Comparison of ENCODE assay signal across 21 cellular contexts in genomic region chr6:1586256-1586655, GRCh38.
"Had no signal": no experiment of that assay in that cellular context is flagged by ENCODE, and none has a peak within 500 bp of the region (broad histone marks: within the 10 kb centered on the region; RNA-seq: fewer than 3 reads in every experiment).

No MANE protein-coding gene starts in this region.

- H3K9ac ChIP-seq: SK-N-SH had no signal

- DNase-seq: IMR-90, Karpas-422, KG1, MG63, NCI-H1092, NCI-H1105 treated with DMSO at 0.1 percent for 48 hours, NCI-H1417 treated with DMSO at 0.1 percent for 48 hours, NCI-H146, NCI-H1694 treated with DMSO at 0.1 percent for 48 hours, NCI-H2081, NCI-H2107, NCI-H2171 treated with DMSO at 0.1 percent for 48 hours, NCI-H345, NCI-H446 treated with DMSO at 0.1 percent for 48 hours, NCI-H510A treated with DMSO at 0.1 percent for 48 hours, NCI-H82, RPMI8226, SHP77, SK-N-SH, SW 1271 had no signal

- H3K9me3 ChIP-seq: MG63, SK-N-SH had no signal

- H3K36me3 ChIP-seq: MG63 had no signal

- ATAC-seq: HepG2 had no signal

- H3K27me3 ChIP-seq: MG63 had no signal

- H3K4me3 ChIP-seq: MG63 had no signal
